In the genomic region with DNA sequence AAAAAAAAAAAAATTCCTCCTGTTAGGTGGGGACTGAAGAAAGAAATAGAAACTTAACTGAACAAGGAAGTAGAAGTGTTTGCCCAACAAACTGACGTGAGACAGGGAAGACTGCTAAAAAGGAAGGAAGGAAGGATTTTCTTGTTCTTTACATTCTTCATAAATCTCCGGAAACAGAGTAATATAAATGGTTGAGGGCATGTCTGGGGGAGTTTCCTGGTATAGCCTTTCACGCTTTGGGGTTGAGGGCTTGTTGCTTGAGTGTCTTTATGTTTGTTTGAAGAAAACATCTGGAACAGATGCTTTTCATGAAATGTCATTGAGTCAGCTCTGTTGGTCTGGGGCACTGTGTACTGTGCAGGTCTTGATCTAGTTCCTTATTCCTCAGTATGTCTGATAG, we compare ENCODE assay signal across 12 cellular contexts. TPM values are rescaled to one million over a fixed set of nuclear protein-coding genes. Genes with fewer than 3 reads are reported as not detected.
DNase-seq lines count a peak whose midpoint lies in the region; ATAC-seq and TF ChIP-seq lines count a peak whose summit lies in the region.
"Had no signal": no experiment of that assay in that cellular context is flagged by ENCODE, and none has a peak within 500 bp of the region (broad histone marks: within the 10 kb centered on the region; RNA-seq: fewer than 3 reads in every experiment).

No MANE protein-coding gene starts in this region.

- no peaks in the 10 kb centered on the region for H3K27me3 ChIP-seq in gastrocnemius medialis
- H3K27me3 ChIP-seq: hepatocyte, ovary had no signal

- peaks cover 46% of the 10 kb centered on the region for H3K36me3 Mint-ChIP-seq in activated CD8-positive, alpha-beta memory T cell treated with anti-CD3 and anti-CD28 coated beads, Interleukin-2, amount 10 ng/mL, durations not matched to agents 7 days and 5 days
- peaks cover 40% of the 10 kb centered on the region for H3K36me3 Mint-ChIP-seq in central memory CD8-positive, alpha-beta T cell (ENCODE audit: insufficient read depth)
- peaks cover 75% of the 10 kb centered on the region for H3K36me3 Mint-ChIP-seq in stimulated activated effector memory CD8-positive, alpha-beta T cell treated with anti-CD3 and anti-CD28 coated beads, Interleukin-12 subunit alpha, Interleukin-12 subunit beta, amount 100 ng/mL, for 72 hours

- peaks cover 0 to 57% of the 10 kb centered on the region in 2 donors for H3K36me3 ChIP-seq in gastrocnemius medialis
- H3K36me3 ChIP-seq: ovary had no signal

- no peak for TF ChIP-seq CTCF in gastrocnemius medialis (IDR thresholded peaks at IDR 0.05 in 4 of 5, conservative IDR thresholded peaks at IDR 0.05 in 1 of 5)

- intact Hi-C loops in gastrocnemius medialis (cut with DNase I; ENCODE audit: low total_unique reads), result no loop called here

- CTCF ChIA-PET in activated CD8-positive, alpha-beta memory T cell treated with anti-CD3 and anti-CD28 coated beads, Interleukin-2, amount 10 ng/mL, durations not matched to agents 7 days and 5 days (lab: Charles Lee), result no interaction called here

- no peaks in the 10 kb centered on the region for H3K9me3 ChIP-seq in gastrocnemius medialis
- H3K9me3 ChIP-seq: ovary had no signal

- ATAC-seq in activated CD8-positive, alpha-beta memory T cell treated with anti-CD3 and anti-CD28 coated beads, Interleukin-2, amount 10 ng/mL, durations not matched to agents 7 days and 5 days, result no peak
- no peak for ATAC-seq in central memory CD8-positive, alpha-beta T cell (replicated peaks; ENCODE audit: extremely low read depth, poor library complexity, severe bottlenecking)
- no peak for ATAC-seq in stimulated activated effector memory CD8-positive, alpha-beta T cell treated with anti-CD3 and anti-CD28 coated beads, Interleukin-12 subunit alpha, Interleukin-12 subunit beta, amount 100 ng/mL, for 72 hours
- ATAC-seq in gastrocnemius medialis, result no peak
- ATAC-seq in GM19455 (IDR thresholded peaks at IDR 0.05; ENCODE audit: unreplicated experiment), result no peak
- no peak for ATAC-seq in esophagus mucosa
- ATAC-seq: Panc1 had no signal

- no peak for DNase-seq in activated CD8-positive, alpha-beta memory T cell treated with anti-CD3 and anti-CD28 coated beads, Interleukin-2, amount 10 ng/mL, durations not matched to agents 7 days and 5 days
- no peak for DNase-seq in activated CD8-positive, alpha-beta memory T cell treated with anti-CD3 and anti-CD28 coated beads for 24 hours
- DNase-seq in NOMO-1 treated with dmso at 0.1 percent for 144 hours (lab: John Stamatoyannopoulos, UW; ENCODE audit: unreplicated experiment) (peak; percentile 28), gastrocnemius medialis (no peak)
- no peak for DNase-seq in central memory CD8-positive, alpha-beta T cell (ENCODE audit: low spot score in 2 of 2)
- no peak for DNase-seq in stimulated activated effector memory CD8-positive, alpha-beta T cell treated with anti-CD3 and anti-CD28 coated beads, Interleukin-12 subunit alpha, Interleukin-12 subunit beta, amount 100 ng/mL, for 72 hours (ENCODE audit: low spot score in 2 of 2)
- DNase-seq: NCI-H446, ovary had no signal

- no peaks in the 10 kb centered on the region for H3K9me3 Mint-ChIP-seq in activated CD8-positive, alpha-beta memory T cell treated with anti-CD3 and anti-CD28 coated beads, Interleukin-2, amount 10 ng/mL, durations not matched to agents 7 days and 5 days (ENCODE audit: low read depth)
- H3K9me3 Mint-ChIP-seq in central memory CD8-positive, alpha-beta T cell, result no peaks in the 10 kb centered on the region
- no peaks in the 10 kb centered on the region for H3K9me3 Mint-ChIP-seq in stimulated activated effector memory CD8-positive, alpha-beta T cell treated with anti-CD3 and anti-CD28 coated beads, Interleukin-12 subunit alpha, Interleukin-12 subunit beta, amount 100 ng/mL, for 72 hours

- peaks cover 42% of the 10 kb centered on the region for H3K4me1 Mint-ChIP-seq in activated CD8-positive, alpha-beta memory T cell treated with anti-CD3 and anti-CD28 coated beads, Interleukin-2, amount 10 ng/mL, durations not matched to agents 7 days and 5 days
- peaks cover 10% of the 10 kb centered on the region for H3K4me1 Mint-ChIP-seq in central memory CD8-positive, alpha-beta T cell
- peaks cover 35% of the 10 kb centered on the region for H3K4me1 Mint-ChIP-seq in stimulated activated effector memory CD8-positive, alpha-beta T cell treated with anti-CD3 and anti-CD28 coated beads, Interleukin-12 subunit alpha, Interleukin-12 subunit beta, amount 100 ng/mL, for 72 hours

- peak overlapping the region; percentile 58 for H3K27ac Mint-ChIP-seq in activated CD8-positive, alpha-beta memory T cell treated with anti-CD3 and anti-CD28 coated beads, Interleukin-2, amount 10 ng/mL, durations not matched to agents 7 days and 5 days
- H3K27ac Mint-ChIP-seq in central memory CD8-positive, alpha-beta T cell (ENCODE audit: low read depth), result peak overlapping the region; percentile 82
- peak overlapping the region; percentile 85 for H3K27ac Mint-ChIP-seq in stimulated activated effector memory CD8-positive, alpha-beta T cell treated with anti-CD3 and anti-CD28 coated beads, Interleukin-12 subunit alpha, Interleukin-12 subunit beta, amount 100 ng/mL, for 72 hours

- no peak overlapping the region for H3K4me3 ChIP-seq in gastrocnemius medialis
- H3K4me3 ChIP-seq: hepatocyte, ovary had no signal

- no peak overlapping the region for H3K4me3 Mint-ChIP-seq in activated CD8-positive, alpha-beta memory T cell treated with anti-CD3 and anti-CD28 coated beads, Interleukin-2, amount 10 ng/mL, durations not matched to agents 7 days and 5 days
- no peak overlapping the region for H3K4me3 Mint-ChIP-seq in central memory CD8-positive, alpha-beta T cell
- H3K4me3 Mint-ChIP-seq in stimulated activated effector memory CD8-positive, alpha-beta T cell treated with anti-CD3 and anti-CD28 coated beads, Interleukin-12 subunit alpha, Interleukin-12 subunit beta, amount 100 ng/mL, for 72 hours, result no peak overlapping the region

- H3K27me3 Mint-ChIP-seq in activated CD8-positive, alpha-beta memory T cell treated with anti-CD3 and anti-CD28 coated beads, Interleukin-2, amount 10 ng/mL, durations not matched to agents 7 days and 5 days, result no peaks in the 10 kb centered on the region
- no peaks in the 10 kb centered on the region for H3K27me3 Mint-ChIP-seq in central memory CD8-positive, alpha-beta T cell

- H3K27ac ChIP-seq in gastrocnemius medialis, result no peak overlapping the region
- H3K27ac ChIP-seq: hepatocyte, ovary had no signal

- peaks cover 8 to 10% of the 10 kb centered on the region in 2 donors for H3K4me1 ChIP-seq in gastrocnemius medialis

- in situ Hi-C loops in gastrocnemius medialis (cut with MboI; ENCODE audit: low sequenced_read_pairs in 4 of 4), result no loop called here

- TF ChIP-seq POLR2A in gastrocnemius medialis (IDR thresholded peaks at IDR 0.05), result no peak

RNA-seq across cellular contexts. Expression of a gene that starts 3.1 kb away (rescaled TPM):
- total RNA-seq in activated CD8-positive, alpha-beta memory T cell treated with anti-CD3 and anti-CD28 coated beads, Interleukin-2, amount 10 ng/mL, durations not matched to agents 7 days and 5 days, result 10 to 100 TPM; 30.1 to 31.5 TPM
- total RNA-seq in gastrocnemius medialis (10 to 100 TPM; 15.9 to 22.6 (median 21.2) TPM), esophagus mucosa (11.7 TPM)

RNA-seq across cellular contexts. Expression of a gene that starts 17.8 kb away (rescaled TPM):
- total RNA-seq in activated CD8-positive, alpha-beta memory T cell treated with anti-CD3 and anti-CD28 coated beads, Interleukin-2, amount 10 ng/mL, durations not matched to agents 7 days and 5 days, result 10 to 100 TPM; 56.1 to 69.6 TPM
- 10 to 100 TPM; 18.1 to 31.9 (median 24.9) TPM for total RNA-seq in gastrocnemius medialis
- total RNA-seq in esophagus mucosa, result 15.5 TPM

RNA-seq across cellular contexts. Expression of a gene that starts 28.9 kb away (rescaled TPM):
- total RNA-seq in activated CD8-positive, alpha-beta memory T cell treated with anti-CD3 and anti-CD28 coated beads, Interleukin-2, amount 10 ng/mL, durations not matched to agents 7 days and 5 days, result 10 to 100 TPM; 77.7 to 90.2 TPM
- total RNA-seq in gastrocnemius medialis (100 to 1,000 TPM in 1 of 4 donors, 10 to 100 TPM in 3; 82.3 to 108 (median 83.9) TPM), esophagus mucosa (25.1 TPM)

RNA-seq across cellular contexts. Expression of a gene that starts 29.1 kb away (rescaled TPM):
- 100 to 1,000 TPM; 114 to 155 TPM for total RNA-seq in activated CD8-positive, alpha-beta memory T cell treated with anti-CD3 and anti-CD28 coated beads, Interleukin-2, amount 10 ng/mL, durations not matched to agents 7 days and 5 days
- 10 to 100 TPM; 13.4 to 25.4 (median 18.6) TPM for total RNA-seq in gastrocnemius medialis
- 12.8 TPM for total RNA-seq in esophagus mucosa

RNA-seq across cellular contexts. Expression of a gene that starts 53.3 kb away (rescaled TPM):
- total RNA-seq in activated CD8-positive, alpha-beta memory T cell treated with anti-CD3 and anti-CD28 coated beads, Interleukin-2, amount 10 ng/mL, durations not matched to agents 7 days and 5 days, result not detected
- 1 to 10 TPM in 1 of 4 donors, under 1 TPM in 2, not detected in 1; 0.23 to 1.2 (median 0.51) TPM for total RNA-seq in gastrocnemius medialis
- total RNA-seq in esophagus mucosa, result 9.1 TPM
